ENCODE assay signal across 1 cellular context in the genomic region with DNA sequence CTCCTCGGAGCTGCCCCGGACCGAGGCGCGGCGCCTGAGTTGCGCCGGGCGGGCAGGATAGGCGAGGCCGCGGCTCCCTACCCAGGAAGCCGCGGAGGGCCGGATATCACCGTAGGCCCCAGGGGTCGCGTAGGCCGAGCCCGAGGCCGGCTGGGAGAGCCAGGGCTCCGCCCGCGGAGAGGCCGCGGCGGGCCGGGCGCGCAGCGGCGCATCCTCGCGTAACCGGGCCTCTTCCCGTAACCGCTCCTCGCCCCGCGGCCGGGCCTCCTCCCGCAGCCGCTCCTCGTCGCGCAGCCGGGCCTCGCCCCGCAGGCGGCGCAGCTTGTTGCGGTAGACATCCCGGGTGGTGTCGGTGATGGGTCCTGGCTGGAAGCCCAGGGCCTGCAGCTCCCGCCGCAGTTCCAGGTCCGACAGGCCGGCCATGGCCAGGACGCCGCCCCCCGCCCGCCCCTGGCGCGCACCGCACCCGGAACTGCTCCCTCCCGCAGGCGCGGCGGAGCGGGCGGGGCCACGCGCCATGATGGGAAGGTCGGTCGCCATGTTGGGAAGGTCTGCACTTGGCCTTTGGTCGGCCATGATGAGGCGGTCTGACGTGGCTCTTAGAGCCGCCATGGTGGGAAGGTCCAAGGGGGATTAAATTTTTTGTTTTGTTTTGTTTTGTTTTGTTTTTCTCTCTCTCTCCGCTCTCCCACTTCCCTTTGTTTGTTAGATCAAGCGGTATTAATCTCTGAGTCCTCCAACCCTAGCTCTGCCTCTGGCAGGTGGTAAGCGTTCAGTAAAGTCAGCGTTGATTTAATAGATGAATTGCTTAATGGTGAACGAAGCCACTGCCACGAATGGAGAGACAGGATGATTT.
TF ChIP-seq lines count a peak whose summit lies in the region.

A gene (minus strand): TSS at position 437 of the 856 bp plus-strand sequence. CDS start 14 bp downstream, at position 423.

TF ChIP-seq in HepG2, 621 proteins besides CTCF, POLR2A, EP300 and RAD21 (continued from another document and continues in another):
- TF ChIP-seq, protein P1, sequence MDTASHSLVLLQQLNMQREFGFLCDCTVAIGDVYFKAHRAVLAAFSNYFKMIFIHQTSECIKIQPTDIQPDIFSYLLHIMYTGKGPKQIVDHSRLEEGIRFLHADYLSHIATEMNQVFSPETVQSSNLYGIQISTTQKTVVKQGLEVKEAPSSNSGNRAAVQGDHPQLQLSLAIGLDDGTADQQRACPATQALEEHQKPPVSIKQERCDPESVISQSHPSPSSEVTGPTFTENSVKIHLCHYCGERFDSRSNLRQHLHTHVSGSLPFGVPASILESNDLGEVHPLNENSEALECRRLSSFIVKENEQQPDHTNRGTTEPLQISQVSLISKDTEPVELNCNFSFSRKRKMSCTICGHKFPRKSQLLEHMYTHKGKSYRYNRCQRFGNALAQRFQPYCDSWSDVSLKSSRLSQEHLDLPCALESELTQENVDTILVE (CRISPR knock-in tag; IDR thresholded peaks at IDR 0.05): peak; percentile 90; the same call in 1 of the 2 replicates
- TF ChIP-seq FOXJ3 (CRISPR knock-in tag; IDR thresholded peaks at IDR 0.05; ENCODE audit: borderline replicate concordance) (no peak), BRD4 (CRISPR knock-in tag; IDR thresholded peaks at IDR 0.05) (peak; percentile 94), HDAC1 (CRISPR knock-in tag; IDR thresholded peaks at IDR 0.05) (peak; percentile 75), NCOA5 (CRISPR knock-in tag; IDR thresholded peaks at IDR 0.05) (no peak), CCDC6 (CRISPR knock-in tag; IDR thresholded peaks at IDR 0.05) (peak; percentile 89; the same call in 1 of the 2 replicates), GATAD1 (CRISPR knock-in tag; IDR thresholded peaks at IDR 0.05) (peak; percentile 89), BCL6 (CRISPR knock-in tag; IDR thresholded peaks at IDR 0.05) (peak; percentile 49), ZNF775 (CRISPR knock-in tag; IDR thresholded peaks at IDR 0.05; ENCODE audit: borderline replicate concordance) (no peak), NR2F2 (IDR thresholded peaks at IDR 0.05; ENCODE audit: borderline replicate concordance, low read depth) (peak; percentile 44; the same call in 1 of the 2 replicates), ATAD3A (CRISPR knock-in tag; IDR thresholded peaks at IDR 0.05) (no peak; the same call in 1 of the 2 replicates), RARA (CRISPR knock-in tag; IDR thresholded peaks at IDR 0.05) (peak; percentile 55), TBX3 (IDR thresholded peaks at IDR 0.05; ENCODE audit: borderline replicate concordance) (no peak), RAD51 (IDR thresholded peaks at IDR 0.05; ENCODE audit: borderline replicate concordance) (no peak), ZSCAN20 (CRISPR knock-in tag; IDR thresholded peaks at IDR 0.05; ENCODE audit: borderline replicate concordance) (0 out of 2 replicates have a peak, but pooled peaks have one; percentile 69), ZSCAN22 (CRISPR knock-in tag; IDR thresholded peaks at IDR 0.05) (peak; percentile 54; the same call in 1 of the 2 replicates), FOXA1 (IDR thresholded peaks at IDR 0.05) (no peak), FOXA1 (CRISPR knock-in tag; IDR thresholded peaks at IDR 0.05) (0 out of 2 replicates have a peak, but pooled peaks have one; percentile 33), RFX5 (IDR thresholded peaks at IDR 0.05; ENCODE audit: low read depth, low read length) (no peak), MIXL1 (CRISPR knock-in tag; IDR thresholded peaks at IDR 0.05) (peak; percentile 83; the same call in 1 of the 2 replicates), HNRNPL (IDR thresholded peaks at IDR 0.05; ENCODE audit: low read depth, low read length) (no peak), SATB2 (CRISPR knock-in tag; IDR thresholded peaks at IDR 0.05) (peak; percentile 90; the same call in 1 of the 2 replicates), POGZ (CRISPR knock-in tag; IDR thresholded peaks at IDR 0.05) (peak; percentile 95), ZNF652 (CRISPR knock-in tag; IDR thresholded peaks at IDR 0.05; ENCODE audit: borderline replicate concordance, low read depth) (no peak), DR1 (CRISPR knock-in tag; IDR thresholded peaks at IDR 0.05) (peak; percentile 58; the same call in 1 of the 2 replicates), NPAS2 (CRISPR knock-in tag; IDR thresholded peaks at IDR 0.05; ENCODE audit: borderline replicate concordance) (no peak), ZNF644 (CRISPR knock-in tag; IDR thresholded peaks at IDR 0.05; ENCODE audit: low read depth) (peak; percentile 98), ZNF232 (CRISPR knock-in tag; IDR thresholded peaks at IDR 0.05; ENCODE audit: borderline replicate concordance) (no peak; the same call in 1 of the 2 replicates), CENPT (CRISPR knock-in tag; IDR thresholded peaks at IDR 0.05; ENCODE audit: low read depth) (no peak), ZNF34 (CRISPR knock-in tag; IDR thresholded peaks at IDR 0.05; ENCODE audit: borderline replicate concordance) (peak; percentile 60; the same call in 1 of the 2 replicates), NFRKB (IDR thresholded peaks at IDR 0.05) (no peak), EZH2 (conservative IDR thresholded peaks at IDR 0.05; ENCODE audit: low read depth, low read length) (no peak), ZNF766 (CRISPR knock-in tag; IDR thresholded peaks at IDR 0.05; ENCODE audit: borderline replicate concordance) (peak; percentile 95; the same call in 1 of the 2 replicates), RCOR2 (CRISPR knock-in tag; IDR thresholded peaks at IDR 0.05) (no peak), ZNF589 (CRISPR knock-in tag; conservative IDR thresholded peaks at IDR 0.05) (0 out of 2 replicates have a peak, but pooled peaks have one; percentile 67), SRY (CRISPR knock-in tag; IDR thresholded peaks at IDR 0.05) (peak; percentile 98), SAFB2 (CRISPR knock-in tag; IDR thresholded peaks at IDR 0.05; ENCODE audit: borderline replicate concordance, low read depth) (peak; percentile 97; the same call in 1 of the 2 replicates), MZF1 (CRISPR knock-in tag; IDR thresholded peaks at IDR 0.05; ENCODE audit: borderline replicate concordance) (no peak), MLLT10 (CRISPR knock-in tag; IDR thresholded peaks at IDR 0.05) (no peak)
- TF ChIP-seq, protein P2, sequence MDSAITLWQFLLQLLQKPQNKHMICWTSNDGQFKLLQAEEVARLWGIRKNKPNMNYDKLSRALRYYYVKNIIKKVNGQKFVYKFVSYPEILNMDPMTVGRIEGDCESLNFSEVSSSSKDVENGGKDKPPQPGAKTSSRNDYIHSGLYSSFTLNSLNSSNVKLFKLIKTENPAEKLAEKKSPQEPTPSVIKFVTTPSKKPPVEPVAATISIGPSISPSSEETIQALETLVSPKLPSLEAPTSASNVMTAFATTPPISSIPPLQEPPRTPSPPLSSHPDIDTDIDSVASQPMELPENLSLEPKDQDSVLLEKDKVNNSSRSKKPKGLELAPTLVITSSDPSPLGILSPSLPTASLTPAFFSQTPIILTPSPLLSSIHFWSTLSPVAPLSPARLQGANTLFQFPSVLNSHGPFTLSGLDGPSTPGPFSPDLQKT (CRISPR knock-in tag; IDR thresholded peaks at IDR 0.05; ENCODE audit: borderline replicate concordance): no peak
- TF ChIP-seq, protein P3, sequence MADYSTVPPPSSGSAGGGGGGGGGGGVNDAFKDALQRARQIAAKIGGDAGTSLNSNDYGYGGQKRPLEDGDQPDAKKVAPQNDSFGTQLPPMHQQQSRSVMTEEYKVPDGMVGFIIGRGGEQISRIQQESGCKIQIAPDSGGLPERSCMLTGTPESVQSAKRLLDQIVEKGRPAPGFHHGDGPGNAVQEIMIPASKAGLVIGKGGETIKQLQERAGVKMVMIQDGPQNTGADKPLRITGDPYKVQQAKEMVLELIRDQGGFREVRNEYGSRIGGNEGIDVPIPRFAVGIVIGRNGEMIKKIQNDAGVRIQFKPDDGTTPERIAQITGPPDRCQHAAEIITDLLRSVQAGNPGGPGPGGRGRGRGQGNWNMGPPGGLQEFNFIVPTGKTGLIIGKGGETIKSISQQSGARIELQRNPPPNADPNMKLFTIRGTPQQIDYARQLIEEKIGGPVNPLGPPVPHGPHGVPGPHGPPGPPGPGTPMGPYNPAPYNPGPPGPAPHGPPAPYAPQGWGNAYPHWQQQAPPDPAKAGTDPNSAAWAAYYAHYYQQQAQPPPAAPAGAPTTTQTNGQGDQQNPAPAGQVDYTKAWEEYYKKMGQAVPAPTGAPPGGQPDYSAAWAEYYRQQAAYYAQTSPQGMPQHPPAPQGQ (CRISPR knock-in tag; IDR thresholded peaks at IDR 0.05; ENCODE audit: borderline replicate concordance): 0 out of 2 replicates have a peak, but pooled peaks have one; percentile 21
- TF ChIP-seq, protein P4, sequence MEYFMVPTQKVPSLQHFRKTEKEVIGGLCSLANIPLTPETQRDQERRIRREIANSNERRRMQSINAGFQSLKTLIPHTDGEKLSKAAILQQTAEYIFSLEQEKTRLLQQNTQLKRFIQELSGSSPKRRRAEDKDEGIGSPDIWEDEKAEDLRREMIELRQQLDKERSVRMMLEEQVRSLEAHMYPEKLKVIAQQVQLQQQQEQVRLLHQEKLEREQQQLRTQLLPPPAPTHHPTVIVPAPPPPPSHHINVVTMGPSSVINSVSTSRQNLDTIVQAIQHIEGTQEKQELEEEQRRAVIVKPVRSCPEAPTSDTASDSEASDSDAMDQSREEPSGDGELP (IDR thresholded peaks at IDR 0.05; ENCODE audit: borderline replicate concordance, low read depth): peak; percentile 34; the same call in 1 of the 2 replicates
- TF ChIP-seq, protein P5, sequence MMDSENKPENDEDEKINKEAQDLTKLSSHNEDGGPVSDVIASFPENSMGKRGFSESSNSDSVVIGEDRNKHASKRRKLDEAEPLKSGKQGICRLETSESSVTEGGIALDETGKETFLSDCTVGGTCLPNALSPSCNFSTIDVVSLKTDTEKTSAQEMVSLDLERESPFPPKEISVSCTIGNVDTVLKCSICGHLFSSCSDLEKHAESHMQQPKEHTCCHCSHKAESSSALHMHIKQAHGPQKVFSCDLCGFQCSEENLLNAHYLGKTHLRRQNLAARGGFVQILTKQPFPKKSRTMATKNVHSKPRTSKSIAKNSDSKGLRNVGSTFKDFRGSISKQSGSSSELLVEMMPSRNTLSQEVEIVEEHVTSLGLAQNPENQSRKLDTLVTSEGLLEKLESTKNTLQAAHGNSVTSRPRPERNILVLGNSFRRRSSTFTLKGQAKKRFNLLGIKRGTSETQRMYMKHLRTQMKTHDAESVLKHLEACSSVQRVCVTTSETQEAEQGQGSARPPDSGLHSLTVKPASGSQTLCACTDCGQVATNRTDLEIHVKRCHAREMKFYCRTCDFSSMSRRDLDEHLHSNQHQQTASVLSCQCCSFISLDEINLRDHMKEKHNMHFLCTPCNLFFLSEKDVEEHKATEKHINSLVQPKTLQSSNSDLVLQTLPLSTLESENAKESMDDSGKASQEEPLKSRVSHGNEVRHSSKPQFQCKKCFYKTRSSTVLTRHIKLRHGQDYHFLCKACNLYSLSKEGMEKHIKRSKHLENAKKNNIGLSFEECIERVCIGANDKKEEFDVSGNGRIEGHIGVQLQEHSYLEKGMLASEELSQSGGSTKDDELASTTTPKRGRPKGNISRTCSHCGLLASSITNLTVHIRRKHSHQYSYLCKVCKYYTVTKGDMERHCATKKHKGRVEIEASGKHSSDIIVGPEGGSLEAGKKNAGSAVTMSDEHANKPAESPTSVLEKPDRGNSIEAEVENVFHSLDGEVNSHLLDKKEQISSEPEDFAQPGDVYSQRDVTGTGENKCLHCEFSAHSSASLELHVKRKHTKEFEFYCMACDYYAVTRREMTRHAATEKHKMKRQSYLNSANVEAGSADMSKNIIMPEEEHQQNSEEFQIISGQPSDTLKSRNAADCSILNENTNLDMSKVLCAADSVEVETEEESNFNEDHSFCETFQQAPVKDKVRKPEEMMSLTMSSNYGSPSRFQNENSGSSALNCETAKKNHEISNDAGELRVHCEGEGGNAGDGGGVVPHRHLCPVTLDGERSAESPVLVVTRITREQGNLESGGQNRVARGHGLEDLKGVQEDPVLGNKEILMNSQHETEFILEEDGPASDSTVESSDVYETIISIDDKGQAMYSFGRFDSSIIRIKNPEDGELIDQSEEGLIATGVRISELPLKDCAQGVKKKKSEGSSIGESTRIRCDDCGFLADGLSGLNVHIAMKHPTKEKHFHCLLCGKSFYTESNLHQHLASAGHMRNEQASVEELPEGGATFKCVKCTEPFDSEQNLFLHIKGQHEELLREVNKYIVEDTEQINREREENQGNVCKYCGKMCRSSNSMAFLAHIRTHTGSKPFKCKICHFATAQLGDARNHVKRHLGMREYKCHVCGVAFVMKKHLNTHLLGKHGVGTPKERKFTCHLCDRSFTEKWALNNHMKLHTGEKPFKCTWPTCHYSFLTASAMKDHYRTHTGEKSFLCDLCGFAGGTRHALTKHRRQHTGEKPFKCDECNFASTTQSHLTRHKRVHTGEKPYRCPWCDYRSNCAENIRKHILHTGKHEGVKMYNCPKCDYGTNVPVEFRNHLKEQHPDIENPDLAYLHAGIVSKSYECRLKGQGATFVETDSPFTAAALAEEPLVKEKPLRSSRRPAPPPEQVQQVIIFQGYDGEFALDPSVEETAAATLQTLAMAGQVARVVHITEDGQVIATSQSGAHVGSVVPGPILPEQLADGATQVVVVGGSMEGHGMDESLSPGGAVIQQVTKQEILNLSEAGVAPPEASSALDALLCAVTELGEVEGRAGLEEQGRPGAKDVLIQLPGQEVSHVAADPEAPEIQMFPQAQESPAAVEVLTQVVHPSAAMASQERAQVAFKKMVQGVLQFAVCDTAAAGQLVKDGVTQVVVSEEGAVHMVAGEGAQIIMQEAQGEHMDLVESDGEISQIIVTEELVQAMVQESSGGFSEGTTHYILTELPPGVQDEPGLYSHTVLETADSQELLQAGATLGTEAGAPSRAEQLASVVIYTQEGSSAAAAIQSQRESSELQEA (CRISPR knock-in tag; IDR thresholded peaks at IDR 0.05; ENCODE audit: not compliant biosample characterization): no peak
- TF ChIP-seq, protein P6, sequence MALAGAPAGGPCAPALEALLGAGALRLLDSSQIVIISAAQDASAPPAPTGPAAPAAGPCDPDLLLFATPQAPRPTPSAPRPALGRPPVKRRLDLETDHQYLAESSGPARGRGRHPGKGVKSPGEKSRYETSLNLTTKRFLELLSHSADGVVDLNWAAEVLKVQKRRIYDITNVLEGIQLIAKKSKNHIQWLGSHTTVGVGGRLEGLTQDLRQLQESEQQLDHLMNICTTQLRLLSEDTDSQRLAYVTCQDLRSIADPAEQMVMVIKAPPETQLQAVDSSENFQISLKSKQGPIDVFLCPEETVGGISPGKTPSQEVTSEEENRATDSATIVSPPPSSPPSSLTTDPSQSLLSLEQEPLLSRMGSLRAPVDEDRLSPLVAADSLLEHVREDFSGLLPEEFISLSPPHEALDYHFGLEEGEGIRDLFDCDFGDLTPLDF (CRISPR knock-in tag; IDR thresholded peaks at IDR 0.05): peak; percentile 83
- TF ChIP-seq, protein P7, sequence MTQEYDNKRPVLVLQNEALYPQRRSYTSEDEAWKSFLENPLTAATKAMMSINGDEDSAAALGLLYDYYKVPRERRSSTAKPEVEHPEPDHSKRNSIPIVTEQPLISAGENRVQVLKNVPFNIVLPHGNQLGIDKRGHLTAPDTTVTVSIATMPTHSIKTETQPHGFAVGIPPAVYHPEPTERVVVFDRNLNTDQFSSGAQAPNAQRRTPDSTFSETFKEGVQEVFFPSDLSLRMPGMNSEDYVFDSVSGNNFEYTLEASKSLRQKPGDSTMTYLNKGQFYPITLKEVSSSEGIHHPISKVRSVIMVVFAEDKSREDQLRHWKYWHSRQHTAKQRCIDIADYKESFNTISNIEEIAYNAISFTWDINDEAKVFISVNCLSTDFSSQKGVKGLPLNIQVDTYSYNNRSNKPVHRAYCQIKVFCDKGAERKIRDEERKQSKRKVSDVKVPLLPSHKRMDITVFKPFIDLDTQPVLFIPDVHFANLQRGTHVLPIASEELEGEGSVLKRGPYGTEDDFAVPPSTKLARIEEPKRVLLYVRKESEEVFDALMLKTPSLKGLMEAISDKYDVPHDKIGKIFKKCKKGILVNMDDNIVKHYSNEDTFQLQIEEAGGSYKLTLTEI (CRISPR knock-in tag; conservative IDR thresholded peaks at IDR 0.05): no peak
